In genomic region chr22:28148816-28149465, GRCh38 we compare ENCODE assay signal across 22 cellular contexts.
A peak's percentile ranks its signal among the peaks of the same experiment; 100 is the strongest.
DNase-seq lines count a peak whose midpoint lies in the region; ATAC-seq, FAIRE-seq and TF ChIP-seq lines count a peak whose summit lies in the region.
"Had no signal": no experiment of that assay in that cellular context is flagged by ENCODE, and none has a peak within 500 bp of the region (broad histone marks: within the 10 kb centered on the region; RNA-seq: fewer than 3 reads in every experiment).

No MANE protein-coding gene starts in this region.

- no peak overlapping the region for H3K27ac ChIP-seq in coronary artery
- H3K27ac ChIP-seq: BLaER1 had no signal

- ATAC-seq in esophagus mucosa = peak; percentile 70
- ATAC-seq in HG03342 (IDR thresholded peaks at IDR 0.05; ENCODE audit: unreplicated experiment) = no peak
- ATAC-seq: CD8-positive, alpha-beta T cell; SK-N-SH treated with all-trans-retinoic acid at 6 μM for 48 hours had no signal

- no peak for DNase-seq in HTR-8/SVneo (ENCODE audit: insufficient read length, low spot score)
- DNase-seq in amniotic epithelial cell (ENCODE audit: low read depth) = peak; percentile 74
- peak; percentile 27 for DNase-seq in renal cortical epithelial cell (ENCODE audit: low read depth)
- no peak for DNase-seq in activated CD8-positive, alpha-beta memory T cell treated with anti-CD3 and anti-CD28 coated beads, Interleukin-2, amount 50 U/mL, for 48 hours
- DNase-seq in COLO829 (ENCODE audit: low spot score) = no peak
- DNase-seq in coronary artery (ENCODE audit: low spot score) = no peak
- DNase-seq: CD8-positive, alpha-beta T cell; DMS53; EL; H7; NCI-H1105 treated with DMSO at 0.1 percent for 48 hours; NCI-H1694 treated with DMSO at 0.1 percent for 48 hours; NCI-H2107; NCI-H2227 treated with DMSO at 0.1 percent for 48 hours; NCI-H510A treated with DMSO at 0.1 percent for 48 hours; NCI-H82; RPMI8226; SIG-M5 had no signal

- peak; percentile 28 for FAIRE-seq in HTR-8/SVneo (lab: Jason Lieb, UNC)

- no peak overlapping the region for H3K4me3 ChIP-seq in coronary artery
- H3K4me3 ChIP-seq: BLaER1 had no signal

- TF ChIP-seq CTCF in coronary artery (IDR thresholded peaks at IDR 0.05) = no peak

Comparison
In these comparisons a context has a peak if more than half of its experiments do, and no peak if none do; other contexts are left out.
1. DNase-seq: peak in amniotic epithelial cell (single experiment) and renal cortical epithelial cell (single experiment); none in HTR-8/SVneo (single experiment), activated CD8-positive, alpha-beta memory T cell treated with anti-CD3 and anti-CD28 coated beads, Interleukin-2, amount 50 U/mL, for 48 hours (single experiment), COLO829 (single experiment) and coronary artery (single experiment).